13 cellular contexts compared by ENCODE assay signal in genomic region chr1:120941066-120941465, GRCh38. TPM values are rescaled to one million over a fixed set of nuclear protein-coding genes. Genes with fewer than 3 reads are reported as not detected.
A peak's percentile ranks its signal among the peaks of the same experiment; 100 is the strongest.
DNase-seq lines count a peak whose midpoint lies in the region; ATAC-seq and TF ChIP-seq lines count a peak whose summit lies in the region.
"Not testable (repeated sequence)": the region's sequence is repeated elsewhere in the genome, so short reads cannot be mapped to it uniquely, and the experiment has no call there.
"Had no signal": no experiment of that assay in that cellular context is flagged by ENCODE, and none has a peak within 500 bp of the region (broad histone marks: within the 10 kb centered on the region; RNA-seq: fewer than 3 reads in every experiment).

No MANE protein-coding gene starts in this region.

- H3K36me3 ChIP-seq in CD8-positive, alpha-beta T cell (ENCODE audit: insufficient read depth, low read length); PC-3 (ENCODE audit: low read depth, low read length): not testable (repeated sequence)

- H3K27ac Mint-ChIP-seq in CD8-positive, alpha-beta T cell: peak overlapping the region; percentile 100
- H3K27ac Mint-ChIP-seq in activated CD4-positive, alpha-beta T cell treated with anti-CD3 and anti-CD28 coated beads for 36 hours: peak overlapping the region; percentile 89
- H3K27ac Mint-ChIP-seq in activated CD8-positive, alpha-beta memory T cell treated with anti-CD3 and anti-CD28 coated beads, Interleukin-2, amount 10 ng/mL, durations not matched to agents 7 days and 5 days: peak overlapping the region; percentile 99
- peak overlapping the region; percentile 99 for H3K27ac Mint-ChIP-seq in activated naive CD4-positive, alpha-beta T cell treated with anti-CD3 and anti-CD28 coated beads, Interleukin-2, amount 10 ng/mL, durations not matched to agents 7 days and 5 days
- H3K27ac Mint-ChIP-seq in central memory CD8-positive, alpha-beta T cell (ENCODE audit: low read depth): peak overlapping the region; percentile 100
- peak overlapping the region in 5 of 6 donors; percentile 75 to 100 (median 88) for H3K27ac Mint-ChIP-seq in naive B cell
- H3K27ac Mint-ChIP-seq in stimulated activated memory B cell treated with anti-CD40 and anti-IgM and Interleukin-4, amounts not matched to agents 10 μg/mL and 1 μg/mL and 100 μg/mL, for 72 hours: peak overlapping the region; percentile 75

- not testable (repeated sequence) for H3K79me2 ChIP-seq in PC-3 (ENCODE audit: low read length)

- intact Hi-C loops in CD8-positive, alpha-beta T cell (cut with DNase I, micrococcal nuclease); PC-3 (cut with micrococcal nuclease): not testable (repeated sequence)
- intact Hi-C loops in activated CD4-positive, alpha-beta T cell treated with anti-CD3 and anti-CD28 coated beads for 36 hours (cut with DNase I, micrococcal nuclease): loop anchor here in 1 of 2 experiments (10.0 kb wide), 1 partner anchor 86 kb away; no protein-coding TSS in a partner anchor

- H3K4me3 ChIP-seq in CD8-positive, alpha-beta T cell (ENCODE audit: low read depth, low read length); PC-3 (ENCODE audit: low read length): not testable (repeated sequence)

- peak in 1 of 7 experiments; percentile 45 for DNase-seq in CD8-positive, alpha-beta T cell
- not testable (repeated sequence) for DNase-seq in PC-3; activated CD8-positive, alpha-beta memory T cell treated with anti-CD3 and anti-CD28 coated beads, Interleukin-2, amount 10 ng/mL, durations not matched to agents 7 days and 5 days; central memory CD8-positive, alpha-beta T cell (ENCODE audit: low spot score in 2 of 2); naive B cell
- DNase-seq in activated CD4-positive, alpha-beta T cell treated with anti-CD3 and anti-CD28 coated beads for 36 hours: peak; percentile 39
- peak; percentile 42 for DNase-seq in activated naive CD4-positive, alpha-beta T cell treated with anti-CD3 and anti-CD28 coated beads, Interleukin-2, amount 10 ng/mL, durations not matched to agents 7 days and 5 days

- POLR2A ChIA-PET in CD8-positive, alpha-beta T cell (lab: Charles Lee); PC-3 (lab: Charles Lee; ENCODE audit: unreplicated experiment); activated CD4-positive, alpha-beta T cell treated with anti-CD3 and anti-CD28 coated beads for 36 hours (lab: Charles Lee): not testable (repeated sequence)

- H3K9ac ChIP-seq in PC-3 (ENCODE audit: low read length): not testable (repeated sequence)

- not testable (repeated sequence) for H4K20me1 ChIP-seq in PC-3 (ENCODE audit: low read length)

- H3K4me2 ChIP-seq in PC-3 (ENCODE audit: low read length): not testable (repeated sequence)

- CTCF ChIA-PET in CD8-positive, alpha-beta T cell (lab: Charles Lee); PC-3 (lab: Charles Lee); activated CD4-positive, alpha-beta T cell treated with anti-CD3 and anti-CD28 coated beads for 36 hours (lab: Charles Lee); activated CD8-positive, alpha-beta memory T cell treated with anti-CD3 and anti-CD28 coated beads, Interleukin-2, amount 10 ng/mL, durations not matched to agents 7 days and 5 days (lab: Charles Lee); activated naive CD4-positive, alpha-beta T cell treated with anti-CD3 and anti-CD28 coated beads, Interleukin-2, amount 10 ng/mL, durations not matched to agents 7 days and 5 days (lab: Charles Lee): not testable (repeated sequence)

- H3K4me3 Mint-ChIP-seq in CD8-positive, alpha-beta T cell: peak overlapping the region; percentile 91
- peak overlapping the region; percentile 81 for H3K4me3 Mint-ChIP-seq in activated CD4-positive, alpha-beta T cell treated with anti-CD3 and anti-CD28 coated beads for 36 hours
- H3K4me3 Mint-ChIP-seq in activated CD8-positive, alpha-beta memory T cell treated with anti-CD3 and anti-CD28 coated beads, Interleukin-2, amount 10 ng/mL, durations not matched to agents 7 days and 5 days; stimulated activated memory B cell treated with anti-CD40 and anti-IgM and Interleukin-4, amounts not matched to agents 10 μg/mL and 1 μg/mL and 100 μg/mL, for 72 hours: not testable (repeated sequence)
- H3K4me3 Mint-ChIP-seq in activated naive CD4-positive, alpha-beta T cell treated with anti-CD3 and anti-CD28 coated beads, Interleukin-2, amount 10 ng/mL, durations not matched to agents 7 days and 5 days: peak overlapping the region; percentile 82
- peak overlapping the region; percentile 88 for H3K4me3 Mint-ChIP-seq in central memory CD8-positive, alpha-beta T cell
- H3K4me3 Mint-ChIP-seq in naive B cell: peak overlapping the region in 1 of 8 donors; percentile 24

- H3K4me1 ChIP-seq in CD8-positive, alpha-beta T cell (ENCODE audit: insufficient read depth, low read length); PC-3 (ENCODE audit: insufficient read depth, low read length): not testable (repeated sequence)

- not testable (repeated sequence) for ATAC-seq in CD8-positive, alpha-beta T cell; activated CD8-positive, alpha-beta memory T cell treated with anti-CD3 and anti-CD28 coated beads, Interleukin-2, amount 10 ng/mL, durations not matched to agents 7 days and 5 days; central memory CD8-positive, alpha-beta T cell (replicated peaks; ENCODE audit: extremely low read depth, poor library complexity, severe bottlenecking); naive B cell (ENCODE audit: low read depth in 2 of 2); stimulated activated memory B cell treated with anti-CD40 and anti-IgM and Interleukin-4, amounts not matched to agents 10 μg/mL and 1 μg/mL and 100 μg/mL, for 72 hours
- ATAC-seq in PC-3: peak; percentile 47
- ATAC-seq in activated CD4-positive, alpha-beta T cell treated with anti-CD3 and anti-CD28 coated beads for 36 hours: peak; percentile 3

- H3K27ac ChIP-seq in CD8-positive, alpha-beta T cell (ENCODE audit: low read depth, low read length); PC-3 (ENCODE audit: low read length): not testable (repeated sequence)

- H3K9me3 ChIP-seq in CD8-positive, alpha-beta T cell (ENCODE audit: low read length); PC-3 (ENCODE audit: low read length): not testable (repeated sequence)

- H3K27me3 ChIP-seq in CD8-positive, alpha-beta T cell (ENCODE audit: insufficient read depth, low read length); PC-3 (ENCODE audit: low read length): not testable (repeated sequence)

- H3K36me3 Mint-ChIP-seq in CD8-positive, alpha-beta T cell; activated CD4-positive, alpha-beta T cell treated with anti-CD3 and anti-CD28 coated beads for 36 hours (ENCODE audit: low read depth); activated CD8-positive, alpha-beta memory T cell treated with anti-CD3 and anti-CD28 coated beads, Interleukin-2, amount 10 ng/mL, durations not matched to agents 7 days and 5 days; activated naive CD4-positive, alpha-beta T cell treated with anti-CD3 and anti-CD28 coated beads, Interleukin-2, amount 10 ng/mL, durations not matched to agents 7 days and 5 days; naive B cell; stimulated activated memory B cell treated with anti-CD40 and anti-IgM and Interleukin-4, amounts not matched to agents 10 μg/mL and 1 μg/mL and 100 μg/mL, for 72 hours: not testable (repeated sequence)
- peaks cover 19% of the 10 kb centered on the region for H3K36me3 Mint-ChIP-seq in central memory CD8-positive, alpha-beta T cell (ENCODE audit: insufficient read depth)

- BruUV-seq in PC-3 (replicated peaks; lab: Mats Ljungman, UMichigan): not testable (repeated sequence)

- peaks cover 32% of the 10 kb centered on the region for H3K4me1 Mint-ChIP-seq in CD8-positive, alpha-beta T cell (ENCODE audit: low read depth)
- H3K4me1 Mint-ChIP-seq in activated CD4-positive, alpha-beta T cell treated with anti-CD3 and anti-CD28 coated beads for 36 hours: peaks cover 30% of the 10 kb centered on the region
- H3K4me1 Mint-ChIP-seq in activated CD8-positive, alpha-beta memory T cell treated with anti-CD3 and anti-CD28 coated beads, Interleukin-2, amount 10 ng/mL, durations not matched to agents 7 days and 5 days: peaks cover 23% of the 10 kb centered on the region
- peaks cover 37% of the 10 kb centered on the region for H3K4me1 Mint-ChIP-seq in activated naive CD4-positive, alpha-beta T cell treated with anti-CD3 and anti-CD28 coated beads, Interleukin-2, amount 10 ng/mL, durations not matched to agents 7 days and 5 days
- H3K4me1 Mint-ChIP-seq in central memory CD8-positive, alpha-beta T cell: peaks cover 17% of the 10 kb centered on the region
- H3K4me1 Mint-ChIP-seq in naive B cell: peaks cover 5 to 24% (median 16%) of the 10 kb centered on the region in 3 donors
- peaks cover 19% of the 10 kb centered on the region for H3K4me1 Mint-ChIP-seq in stimulated activated memory B cell treated with anti-CD40 and anti-IgM and Interleukin-4, amounts not matched to agents 10 μg/mL and 1 μg/mL and 100 μg/mL, for 72 hours

- TF ChIP-seq CTCF in CD8-positive, alpha-beta T cell (IDR thresholded peaks at IDR 0.05); PC-3 (conservative IDR thresholded peaks at IDR 0.05; ENCODE audit: low read depth, low read length): not testable (repeated sequence)

- H3F3A ChIP-seq in PC-3 (ENCODE audit: low read length, unreplicated experiment): not testable (repeated sequence)

- not testable (repeated sequence) for H3K9me2 ChIP-seq in PC-3 (replicated peaks; ENCODE audit: low read length)

- not testable (repeated sequence) for H3K27me3 Mint-ChIP-seq in CD8-positive, alpha-beta T cell (ENCODE audit: low read depth); activated CD4-positive, alpha-beta T cell treated with anti-CD3 and anti-CD28 coated beads for 36 hours; activated CD8-positive, alpha-beta memory T cell treated with anti-CD3 and anti-CD28 coated beads, Interleukin-2, amount 10 ng/mL, durations not matched to agents 7 days and 5 days; activated naive CD4-positive, alpha-beta T cell treated with anti-CD3 and anti-CD28 coated beads, Interleukin-2, amount 10 ng/mL, durations not matched to agents 7 days and 5 days; central memory CD8-positive, alpha-beta T cell; naive B cell; stimulated activated memory B cell treated with anti-CD40 and anti-IgM and Interleukin-4, amounts not matched to agents 10 μg/mL and 1 μg/mL and 100 μg/mL, for 72 hours

- not testable (repeated sequence) for H2AFZ ChIP-seq in PC-3 (ENCODE audit: low read length)

- H3K9me3 Mint-ChIP-seq in CD8-positive, alpha-beta T cell; activated CD4-positive, alpha-beta T cell treated with anti-CD3 and anti-CD28 coated beads for 36 hours (ENCODE audit: low read depth); activated CD8-positive, alpha-beta memory T cell treated with anti-CD3 and anti-CD28 coated beads, Interleukin-2, amount 10 ng/mL, durations not matched to agents 7 days and 5 days (ENCODE audit: low read depth); activated naive CD4-positive, alpha-beta T cell treated with anti-CD3 and anti-CD28 coated beads, Interleukin-2, amount 10 ng/mL, durations not matched to agents 7 days and 5 days; central memory CD8-positive, alpha-beta T cell; naive B cell; stimulated activated memory B cell treated with anti-CD40 and anti-IgM and Interleukin-4, amounts not matched to agents 10 μg/mL and 1 μg/mL and 100 μg/mL, for 72 hours: not testable (repeated sequence)

RNA-seq across cellular contexts. Expression of gene PPIAL4A, which starts 51.5 kb away (rescaled TPM):
- not detected for total RNA-seq in CD8-positive, alpha-beta T cell
- total RNA-seq in PC-3 (2014; rRNA removed): not detected in 2 replicates
- not detected for total RNA-seq in activated CD4-positive, alpha-beta T cell treated with anti-CD3 and anti-CD28 coated beads for 36 hours
- total RNA-seq in activated CD8-positive, alpha-beta memory T cell treated with anti-CD3 and anti-CD28 coated beads, Interleukin-2, amount 10 ng/mL, durations not matched to agents 7 days and 5 days: not detected
- not detected for polyA plus RNA-seq in naive B cell (ENCODE audit: low read depth in 6 of 6)
- total RNA-seq: Calu3, GM23338, HT-29, Peyer's patch had no signal
- polyA plus RNA-seq: A549, GM23338 had no signal
